Comparison of ENCODE assay signal across 1 cellular context in genomic region chr2:179861027-179861776, GRCh38.
TF ChIP-seq lines count a peak whose summit lies in the region.

Gene ZNF385B (minus strand): TSS chr2:179861612.

TF ChIP-seq in HepG2, 621 proteins besides CTCF, POLR2A, EP300 and RAD21 (continued from another document and continues in another):
- TF ChIP-seq AHDC1 (CRISPR knock-in tag; IDR thresholded peaks at IDR 0.05; ENCODE audit: borderline replicate concordance) (no peak), CEBPZ (IDR thresholded peaks at IDR 0.05; ENCODE audit: low read length) (no peak), FOXP1 (IDR thresholded peaks at IDR 0.05) (no peak), FOXP1 (CRISPR knock-in tag; IDR thresholded peaks at IDR 0.05) (no peak), ZNF557 (CRISPR knock-in tag; IDR thresholded peaks at IDR 0.05) (no peak), ATM (IDR thresholded peaks at IDR 0.05; ENCODE audit: borderline replicate concordance) (no peak), SP5 (CRISPR knock-in tag; IDR thresholded peaks at IDR 0.05; ENCODE audit: borderline replicate concordance, low read depth) (no peak), STAT6 (CRISPR knock-in tag; IDR thresholded peaks at IDR 0.05; ENCODE audit: borderline replicate concordance) (no peak), ESRRA (CRISPR knock-in tag; IDR thresholded peaks at IDR 0.05; ENCODE audit: low read depth) (no peak), RARA (CRISPR knock-in tag; IDR thresholded peaks at IDR 0.05) (no peak), ZNF788 (CRISPR knock-in tag; IDR thresholded peaks at IDR 0.05; ENCODE audit: borderline replicate concordance) (0 out of 2 replicates have a peak, but pooled peaks have one; percentile 34), NCOR1 (IDR thresholded peaks at IDR 0.05; ENCODE audit: borderline replicate concordance, low read length) (no peak), ARID4A (CRISPR knock-in tag; IDR thresholded peaks at IDR 0.05; ENCODE audit: borderline replicate concordance) (no peak), REL (CRISPR knock-in tag; conservative IDR thresholded peaks at IDR 0.05) (no peak), SRSF9 (IDR thresholded peaks at IDR 0.05; ENCODE audit: borderline replicate concordance, insufficient read depth, low read depth, low read length, poor library complexity, severe bottlenecking) (no peak), PTBP1 (IDR thresholded peaks at IDR 0.05; ENCODE audit: low read depth, low read length, poor library complexity, severe bottlenecking) (no peak), ZNF274 (CRISPR knock-in tag; IDR thresholded peaks at IDR 0.05) (no peak), ZNF687 (CRISPR knock-in tag; IDR thresholded peaks at IDR 0.05) (peak; percentile 42; the same call in 1 of the 2 replicates), ISL2 (CRISPR knock-in tag; IDR thresholded peaks at IDR 0.05) (no peak), MXD1 (CRISPR knock-in tag; IDR thresholded peaks at IDR 0.05) (peak; percentile 37; the same call in 1 of the 2 replicates), ZSCAN20 (CRISPR knock-in tag; IDR thresholded peaks at IDR 0.05; ENCODE audit: borderline replicate concordance) (no peak), GABPB1 (CRISPR knock-in tag; IDR thresholded peaks at IDR 0.05) (peak; percentile 22; the same call in 1 of the 2 replicates), IKZF4 (CRISPR knock-in tag; IDR thresholded peaks at IDR 0.05; ENCODE audit: borderline replicate concordance, low read depth, not compliant biosample characterization) (no peak), THAP11 (CRISPR knock-in tag; IDR thresholded peaks at IDR 0.05) (no peak), POGK (CRISPR knock-in tag; conservative IDR thresholded peaks at IDR 0.05) (0 out of 2 replicates have a peak, but pooled peaks have one; percentile 28)
